ENCODE assay signal across 1 cellular context in the genomic region with DNA sequence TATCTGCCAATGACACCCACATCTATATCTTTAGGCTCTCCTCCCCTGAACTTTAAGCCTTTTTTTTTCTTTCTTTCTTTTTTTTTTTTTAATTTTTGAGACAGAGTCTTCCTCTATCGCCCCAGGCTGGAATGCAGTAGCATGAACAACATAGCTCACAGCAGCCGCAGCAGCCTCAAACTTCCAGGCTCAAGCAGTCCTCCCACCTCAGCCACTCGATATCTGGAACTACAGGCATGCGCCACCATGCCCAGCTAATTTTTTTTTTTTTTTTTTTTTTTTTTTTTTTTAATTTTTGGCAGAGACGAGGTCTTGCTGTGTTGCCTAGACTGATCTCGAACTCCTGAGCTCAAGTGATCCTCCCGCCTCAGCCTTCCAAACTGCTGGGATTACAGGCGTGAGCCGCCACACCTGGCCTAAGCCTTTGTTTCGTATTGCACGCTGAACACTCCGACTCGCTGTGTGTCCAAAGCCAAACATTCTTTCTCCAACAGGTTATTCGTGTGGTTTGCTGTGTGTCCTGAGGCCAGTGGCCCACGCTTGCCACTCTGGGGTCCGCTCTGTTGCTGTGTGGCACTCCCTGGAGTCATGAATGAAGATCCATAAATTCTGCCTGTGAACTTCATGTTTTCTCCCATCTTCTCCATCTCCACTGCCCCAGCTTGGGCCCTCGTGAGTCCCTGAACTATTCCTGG.
TF ChIP-seq lines count a peak whose summit lies in the region.

No MANE protein-coding gene starts in this region.

TF ChIP-seq in GM23338, 12 proteins besides CTCF, POLR2A, EP300 and RAD21 (continued from another document):
- no peak for TF ChIP-seq NANOG (IDR thresholded peaks at IDR 0.05; ENCODE audit: borderline replicate concordance)
- no peak for TF ChIP-seq EZH2 (IDR thresholded peaks at IDR 0.05; ENCODE audit: low read depth, unreplicated experiment)
- TF ChIP-seq EZH2phosphoT487 (IDR thresholded peaks at IDR 0.05; ENCODE audit: unreplicated experiment) = no peak
- no peak for TF ChIP-seq JUNB (IDR thresholded peaks at IDR 0.05; ENCODE audit: unreplicated experiment)
TF ChIP-seq in GM23338: peak in this region for 0.
